In genomic region chr5:134370871-134371833, GRCh38 we compare ENCODE assay signal across 1 cellular context.
TF ChIP-seq lines count a peak whose summit lies in the region.

UBE2B (plus strand) TSS chr5:134371569; CDS start chr5:134371596, 27 bp downstream.

TF ChIP-seq in GM12878, 131 proteins besides CTCF, POLR2A, EP300 and RAD21 (continued from another document and continues in another):
- TF ChIP-seq CEBPZ (IDR thresholded peaks at IDR 0.05; ENCODE audit: low read depth, low read length) (no peak), ZNF622 (IDR thresholded peaks at IDR 0.05) (no peak), SPI1 (IDR thresholded peaks at IDR 0.05; ENCODE audit: borderline replicate concordance, insufficient read depth, low read depth, low read length) (no peak), NR2F1 (conservative IDR thresholded peaks at IDR 0.05) (peak; percentile 58), FOXK2 (IDR thresholded peaks at IDR 0.05) (peak; percentile 99), BACH1 (IDR thresholded peaks at IDR 0.05; ENCODE audit: borderline replicate concordance) (no peak; the same call in 1 of the 2 replicates), KDM1A (IDR thresholded peaks at IDR 0.05; ENCODE audit: borderline replicate concordance) (no peak), ZNF687 (IDR thresholded peaks at IDR 0.05) (peak; percentile 57), FOXM1 (IDR thresholded peaks at IDR 0.05; ENCODE audit: low read depth, low read length) (peak; percentile 43; the same call in 1 of the 2 replicates), ZBTB40 (IDR thresholded peaks at IDR 0.05; ENCODE audit: borderline replicate concordance) (peak; percentile 77; the same call in 1 of the 2 replicates), TCF12 (IDR thresholded peaks at IDR 0.05; ENCODE audit: low read depth, low read length) (no peak), CHD1 (IDR thresholded peaks at IDR 0.05; ENCODE audit: low read depth, low read length) (peak; percentile 98), SKIL (IDR thresholded peaks at IDR 0.05; ENCODE audit: low read depth, poor library complexity, severe bottlenecking) (peak; percentile 97), ZSCAN29 (IDR thresholded peaks at IDR 0.05) (0 out of 2 replicates have a peak, but pooled peaks have one; percentile 43), NFXL1 (IDR thresholded peaks at IDR 0.05; ENCODE audit: borderline replicate concordance) (no peak), ASH2L (IDR thresholded peaks at IDR 0.05; ENCODE audit: borderline replicate concordance, low read depth) (no peak)
- TF ChIP-seq, protein P1, sequence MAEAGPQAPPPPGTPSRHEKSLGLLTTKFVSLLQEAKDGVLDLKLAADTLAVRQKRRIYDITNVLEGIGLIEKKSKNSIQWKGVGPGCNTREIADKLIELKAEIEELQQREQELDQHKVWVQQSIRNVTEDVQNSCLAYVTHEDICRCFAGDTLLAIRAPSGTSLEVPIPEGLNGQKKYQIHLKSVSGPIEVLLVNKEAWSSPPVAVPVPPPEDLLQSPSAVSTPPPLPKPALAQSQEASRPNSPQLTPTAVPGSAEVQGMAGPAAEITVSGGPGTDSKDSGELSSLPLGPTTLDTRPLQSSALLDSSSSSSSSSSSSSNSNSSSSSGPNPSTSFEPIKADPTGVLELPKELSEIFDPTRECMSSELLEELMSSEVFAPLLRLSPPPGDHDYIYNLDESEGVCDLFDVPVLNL (IDR thresholded peaks at IDR 0.05; ENCODE audit: low read depth, low read length), result no peak
- TF ChIP-seq, protein P2, sequence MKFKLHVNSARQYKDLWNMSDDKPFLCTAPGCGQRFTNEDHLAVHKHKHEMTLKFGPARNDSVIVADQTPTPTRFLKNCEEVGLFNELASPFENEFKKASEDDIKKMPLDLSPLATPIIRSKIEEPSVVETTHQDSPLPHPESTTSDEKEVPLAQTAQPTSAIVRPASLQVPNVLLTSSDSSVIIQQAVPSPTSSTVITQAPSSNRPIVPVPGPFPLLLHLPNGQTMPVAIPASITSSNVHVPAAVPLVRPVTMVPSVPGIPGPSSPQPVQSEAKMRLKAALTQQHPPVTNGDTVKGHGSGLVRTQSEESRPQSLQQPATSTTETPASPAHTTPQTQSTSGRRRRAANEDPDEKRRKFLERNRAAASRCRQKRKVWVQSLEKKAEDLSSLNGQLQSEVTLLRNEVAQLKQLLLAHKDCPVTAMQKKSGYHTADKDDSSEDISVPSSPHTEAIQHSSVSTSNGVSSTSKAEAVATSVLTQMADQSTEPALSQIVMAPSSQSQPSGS (IDR thresholded peaks at IDR 0.05; ENCODE audit: low read length), result peak; percentile 81
- TF ChIP-seq, protein P3, sequence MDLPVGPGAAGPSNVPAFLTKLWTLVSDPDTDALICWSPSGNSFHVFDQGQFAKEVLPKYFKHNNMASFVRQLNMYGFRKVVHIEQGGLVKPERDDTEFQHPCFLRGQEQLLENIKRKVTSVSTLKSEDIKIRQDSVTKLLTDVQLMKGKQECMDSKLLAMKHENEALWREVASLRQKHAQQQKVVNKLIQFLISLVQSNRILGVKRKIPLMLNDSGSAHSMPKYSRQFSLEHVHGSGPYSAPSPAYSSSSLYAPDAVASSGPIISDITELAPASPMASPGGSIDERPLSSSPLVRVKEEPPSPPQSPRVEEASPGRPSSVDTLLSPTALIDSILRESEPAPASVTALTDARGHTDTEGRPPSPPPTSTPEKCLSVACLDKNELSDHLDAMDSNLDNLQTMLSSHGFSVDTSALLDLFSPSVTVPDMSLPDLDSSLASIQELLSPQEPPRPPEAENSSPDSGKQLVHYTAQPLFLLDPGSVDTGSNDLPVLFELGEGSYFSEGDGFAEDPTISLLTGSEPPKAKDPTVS (IDR thresholded peaks at IDR 0.05; ENCODE audit: low read depth, low read length), result peak; percentile 77
- TF ChIP-seq, protein P4, sequence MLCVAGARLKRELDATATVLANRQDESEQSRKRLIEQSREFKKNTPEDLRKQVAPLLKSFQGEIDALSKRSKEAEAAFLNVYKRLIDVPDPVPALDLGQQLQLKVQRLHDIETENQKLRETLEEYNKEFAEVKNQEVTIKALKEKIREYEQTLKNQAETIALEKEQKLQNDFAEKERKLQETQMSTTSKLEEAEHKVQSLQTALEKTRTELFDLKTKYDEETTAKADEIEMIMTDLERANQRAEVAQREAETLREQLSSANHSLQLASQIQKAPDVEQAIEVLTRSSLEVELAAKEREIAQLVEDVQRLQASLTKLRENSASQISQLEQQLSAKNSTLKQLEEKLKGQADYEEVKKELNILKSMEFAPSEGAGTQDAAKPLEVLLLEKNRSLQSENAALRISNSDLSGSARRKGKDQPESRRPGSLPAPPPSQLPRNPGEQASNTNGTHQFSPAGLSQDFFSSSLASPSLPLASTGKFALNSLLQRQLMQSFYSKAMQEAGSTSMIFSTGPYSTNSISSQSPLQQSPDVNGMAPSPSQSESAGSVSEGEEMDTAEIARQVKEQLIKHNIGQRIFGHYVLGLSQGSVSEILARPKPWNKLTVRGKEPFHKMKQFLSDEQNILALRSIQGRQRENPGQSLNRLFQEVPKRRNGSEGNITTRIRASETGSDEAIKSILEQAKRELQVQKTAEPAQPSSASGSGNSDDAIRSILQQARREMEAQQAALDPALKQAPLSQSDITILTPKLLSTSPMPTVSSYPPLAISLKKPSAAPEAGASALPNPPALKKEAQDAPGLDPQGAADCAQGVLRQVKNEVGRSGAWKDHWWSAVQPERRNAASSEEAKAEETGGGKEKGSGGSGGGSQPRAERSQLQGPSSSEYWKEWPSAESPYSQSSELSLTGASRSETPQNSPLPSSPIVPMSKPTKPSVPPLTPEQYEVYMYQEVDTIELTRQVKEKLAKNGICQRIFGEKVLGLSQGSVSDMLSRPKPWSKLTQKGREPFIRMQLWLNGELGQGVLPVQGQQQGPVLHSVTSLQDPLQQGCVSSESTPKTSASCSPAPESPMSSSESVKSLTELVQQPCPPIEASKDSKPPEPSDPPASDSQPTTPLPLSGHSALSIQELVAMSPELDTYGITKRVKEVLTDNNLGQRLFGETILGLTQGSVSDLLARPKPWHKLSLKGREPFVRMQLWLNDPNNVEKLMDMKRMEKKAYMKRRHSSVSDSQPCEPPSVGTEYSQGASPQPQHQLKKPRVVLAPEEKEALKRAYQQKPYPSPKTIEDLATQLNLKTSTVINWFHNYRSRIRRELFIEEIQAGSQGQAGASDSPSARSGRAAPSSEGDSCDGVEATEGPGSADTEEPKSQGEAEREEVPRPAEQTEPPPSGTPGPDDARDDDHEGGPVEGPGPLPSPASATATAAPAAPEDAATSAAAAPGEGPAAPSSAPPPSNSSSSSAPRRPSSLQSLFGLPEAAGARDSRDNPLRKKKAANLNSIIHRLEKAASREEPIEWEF (IDR thresholded peaks at IDR 0.05; ENCODE audit: insufficient replicate concordance, low read depth, low read length), result peak; percentile 35
- TF ChIP-seq, protein P5, sequence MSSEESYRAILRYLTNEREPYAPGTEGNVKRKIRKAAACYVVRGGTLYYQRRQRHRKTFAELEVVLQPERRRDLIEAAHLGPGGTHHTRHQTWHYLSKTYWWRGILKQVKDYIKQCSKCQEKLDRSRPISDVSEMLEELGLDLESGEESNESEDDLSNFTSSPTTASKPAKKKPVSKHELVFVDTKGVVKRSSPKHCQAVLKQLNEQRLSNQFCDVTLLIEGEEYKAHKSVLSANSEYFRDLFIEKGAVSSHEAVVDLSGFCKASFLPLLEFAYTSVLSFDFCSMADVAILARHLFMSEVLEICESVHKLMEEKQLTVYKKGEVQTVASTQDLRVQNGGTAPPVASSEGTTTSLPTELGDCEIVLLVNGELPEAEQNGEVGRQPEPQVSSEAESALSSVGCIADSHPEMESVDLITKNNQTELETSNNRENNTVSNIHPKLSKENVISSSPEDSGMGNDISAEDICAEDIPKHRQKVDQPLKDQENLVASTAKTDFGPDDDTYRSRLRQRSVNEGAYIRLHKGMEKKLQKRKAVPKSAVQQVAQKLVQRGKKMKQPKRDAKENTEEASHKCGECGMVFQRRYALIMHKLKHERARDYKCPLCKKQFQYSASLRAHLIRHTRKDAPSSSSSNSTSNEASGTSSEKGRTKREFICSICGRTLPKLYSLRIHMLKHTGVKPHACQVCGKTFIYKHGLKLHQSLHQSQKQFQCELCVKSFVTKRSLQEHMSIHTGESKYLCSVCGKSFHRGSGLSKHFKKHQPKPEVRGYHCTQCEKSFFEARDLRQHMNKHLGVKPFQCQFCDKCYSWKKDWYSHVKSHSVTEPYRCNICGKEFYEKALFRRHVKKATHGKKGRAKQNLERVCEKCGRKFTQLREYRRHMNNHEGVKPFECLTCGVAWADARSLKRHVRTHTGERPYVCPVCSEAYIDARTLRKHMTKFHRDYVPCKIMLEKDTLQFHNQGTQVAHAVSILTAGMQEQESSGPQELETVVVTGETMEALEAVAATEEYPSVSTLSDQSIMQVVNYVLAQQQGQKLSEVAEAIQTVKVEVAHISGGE (CRISPR knock-in tag; IDR thresholded peaks at IDR 0.05), result peak; percentile 76
